In genomic region chr22:39479254-39479653, GRCh38 we compare ENCODE assay signal across 31 cellular contexts.
"Had no signal": no experiment of that assay in that cellular context is flagged by ENCODE, and none has a peak within 500 bp of the region (broad histone marks: within the 10 kb centered on the region; RNA-seq: fewer than 3 reads in every experiment).

No MANE protein-coding gene starts in this region.

- H3K27me3 Mint-ChIP-seq: activated CD4-positive, alpha-beta T cell treated with anti-CD3 and anti-CD28 coated beads, Interleukin-2, amount 10 ng/mL, durations not matched to agents 7 days and 5 days; activated naive CD8-positive, alpha-beta T cell; activated T-cell treated with anti-CD3 and anti-CD28 coated beads, Interleukin-2, amount 50 U/mL, for 24 hours; central memory CD8-positive, alpha-beta T cell had no signal

- FAIRE-seq: astrocyte, bronchial epithelial cell, endometrium, frontal cortex had no signal

- H3K4me1 Mint-ChIP-seq: activated CD4-positive, alpha-beta memory T cell treated with anti-CD3 and anti-CD28 coated beads, Interleukin-2, amount 10 ng/mL, durations not matched to agents 7 days and 5 days; activated CD4-positive, alpha-beta T cell treated with anti-CD3 and anti-CD28 coated beads, Interleukin-2, amount 10 ng/mL, durations not matched to agents 7 days and 5 days had no signal

- H3K27ac Mint-ChIP-seq: activated CD4-positive, alpha-beta memory T cell treated with anti-CD3 and anti-CD28 coated beads, Interleukin-2, amount 10 ng/mL, durations not matched to agents 7 days and 5 days; activated CD4-positive, alpha-beta T cell treated with anti-CD3 and anti-CD28 coated beads, Interleukin-2, amount 10 ng/mL, durations not matched to agents 7 days and 5 days; activated naive CD8-positive, alpha-beta T cell; activated T-cell treated with anti-CD3 and anti-CD28 coated beads, Interleukin-2, amount 50 U/mL, for 24 hours; activated T-cell treated with anti-CD3 and anti-CD28 coated beads, Interleukin-2, amount 50 U/mL, for 72 hours; T-helper 17 cell; T-helper 2 cell treated with Interferon-gamma antibody and Interleukin-4, amounts not matched to agents 5 μg/mL and 100 μg/mL, for 36 hours had no signal

- DNase-seq: activated CD4-positive, alpha-beta memory T cell treated with anti-CD3 and anti-CD28 coated beads, Interleukin-2, amount 10 ng/mL, durations not matched to agents 7 days and 5 days; activated CD4-positive, alpha-beta T cell treated with anti-CD3 and anti-CD28 coated beads for 1 hour; activated CD4-positive, alpha-beta T cell treated with anti-CD3 and anti-CD28 coated beads for 4 hours; activated CD4-positive, alpha-beta T cell treated with anti-CD3 and anti-CD28 coated beads, Interleukin-2, amount 10 ng/mL, durations not matched to agents 7 days and 5 days; activated CD4-positive, alpha-beta T cell treated with anti-CD3 and anti-CD28 coated beads, Interleukin-2, amount 50 U/mL, for 4 hours; activated CD8-positive, alpha-beta memory T cell treated with anti-CD3 and anti-CD28 coated beads, Interleukin-2, amount 50 U/mL, for 48 hours; activated gamma-delta T cell treated with Interleukin-2 at 50 U/mL for 16 hours; activated naive CD4-positive, alpha-beta T cell treated with anti-CD3 and anti-CD28 coated beads, Interleukin-2, amount 50 U/mL, for 16 hours; activated naive CD4-positive, alpha-beta T cell treated with Interleukin-2 at 50 U/mL for 16 hours; activated T-cell treated with anti-CD3 and anti-CD28 coated beads for 4 hours; activated T-cell treated with anti-CD3 and anti-CD28 coated beads, Interleukin-2, amount 50 U/mL, for 24 hours; activated T-cell treated with anti-CD3 and anti-CD28 coated beads, Interleukin-2, amount 50 U/mL, for 72 hours; amniotic stem cell; anterior cingulate cortex; brain microvascular endothelial cell; cortex of kidney; dermis blood vessel endothelial cell; effector CD8-positive, alpha-beta T cell; foreskin fibroblast; head of caudate nucleus; T-helper 1 cell; T-helper 17 cell; T1000 had no signal

- H3K9me3 Mint-ChIP-seq: activated CD4-positive, alpha-beta memory T cell treated with anti-CD3 and anti-CD28 coated beads, Interleukin-2, amount 10 ng/mL, durations not matched to agents 7 days and 5 days; activated CD4-positive, alpha-beta T cell treated with anti-CD3 and anti-CD28 coated beads, Interleukin-2, amount 10 ng/mL, durations not matched to agents 7 days and 5 days; activated T-cell treated with anti-CD3 and anti-CD28 coated beads, Interleukin-2, amount 50 U/mL, for 24 hours; activated T-cell treated with anti-CD3 and anti-CD28 coated beads, Interleukin-2, amount 50 U/mL, for 72 hours; central memory CD8-positive, alpha-beta T cell; T-helper 2 cell treated with Interferon-gamma antibody and Interleukin-4, amounts not matched to agents 5 μg/mL and 100 μg/mL, for 36 hours had no signal

- H3K36me3 ChIP-seq: brain microvascular endothelial cell had no signal

- ATAC-seq: activated T-cell treated with anti-CD3 and anti-CD28 coated beads, Interleukin-2, amount 50 U/mL, for 72 hours; esophagus mucosa; T-helper 17 cell had no signal

- H3K27me3 ChIP-seq: brain microvascular endothelial cell had no signal

- H3K4me3 Mint-ChIP-seq: activated CD4-positive, alpha-beta memory T cell treated with anti-CD3 and anti-CD28 coated beads, Interleukin-2, amount 10 ng/mL, durations not matched to agents 7 days and 5 days; activated CD4-positive, alpha-beta T cell treated with anti-CD3 and anti-CD28 coated beads, Interleukin-2, amount 10 ng/mL, durations not matched to agents 7 days and 5 days; activated naive CD8-positive, alpha-beta T cell; activated T-cell treated with anti-CD3 and anti-CD28 coated beads, Interleukin-2, amount 50 U/mL, for 24 hours; activated T-cell treated with anti-CD3 and anti-CD28 coated beads, Interleukin-2, amount 50 U/mL, for 72 hours; central memory CD8-positive, alpha-beta T cell; T-helper 17 cell; T-helper 2 cell treated with Interferon-gamma antibody and Interleukin-4, amounts not matched to agents 5 μg/mL and 100 μg/mL, for 36 hours had no signal

- H3K36me3 Mint-ChIP-seq: activated naive CD8-positive, alpha-beta T cell had no signal

- H3K27ac ChIP-seq: brain microvascular endothelial cell had no signal
